In the genomic region with DNA sequence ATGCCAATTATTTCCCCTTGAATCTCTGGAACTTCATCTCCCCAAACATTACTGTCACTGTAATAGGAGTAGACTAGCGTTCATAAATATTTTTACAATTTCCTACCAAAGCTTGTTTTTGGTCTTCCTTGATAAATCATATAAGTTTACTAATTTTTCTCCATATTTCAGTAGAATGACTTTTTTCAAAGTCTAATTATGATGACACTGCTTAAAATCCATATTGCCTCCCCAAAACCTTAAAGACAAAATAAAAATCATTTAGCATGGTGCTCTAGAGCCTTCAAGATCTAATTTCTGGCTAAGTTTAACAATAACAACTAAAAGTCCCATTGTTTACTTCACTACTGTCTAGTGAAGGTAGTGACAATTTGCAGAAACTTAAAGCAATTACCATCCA, we compare ENCODE assay signal across 2 cellular contexts.
TF ChIP-seq lines count a peak whose summit lies in the region.

No MANE protein-coding gene starts in this region.

TF ChIP-seq in HepG2, 621 proteins besides CTCF, POLR2A, EP300 and RAD21 (continued from another document):
- peak; percentile 18 to 62; a peak in 2 of 4 replicates for TF ChIP-seq MAFK (conservative IDR thresholded peaks at IDR 0.05 in 1 of 2, IDR thresholded peaks at IDR 0.05 in 1 of 2; ENCODE audit: low read length in 2 of 2)
- peak; percentile 52 for TF ChIP-seq MAFF (IDR thresholded peaks at IDR 0.05; ENCODE audit: low read depth, low read length)
TF ChIP-seq in HepG2: peak in this region for 2.

TF ChIP-seq in IMR-90, 13 proteins besides CTCF, POLR2A, EP300 and RAD21 (continued from another document):
- TF ChIP-seq RCOR1 (IDR thresholded peaks at IDR 0.05; ENCODE audit: insufficient replicate concordance, low read length): no peak
- TF ChIP-seq NFE2L2 (IDR thresholded peaks at IDR 0.05; ENCODE audit: low read depth, low read length): no peak
